ENCODE assay signal across 1 cellular context in the genomic region with DNA sequence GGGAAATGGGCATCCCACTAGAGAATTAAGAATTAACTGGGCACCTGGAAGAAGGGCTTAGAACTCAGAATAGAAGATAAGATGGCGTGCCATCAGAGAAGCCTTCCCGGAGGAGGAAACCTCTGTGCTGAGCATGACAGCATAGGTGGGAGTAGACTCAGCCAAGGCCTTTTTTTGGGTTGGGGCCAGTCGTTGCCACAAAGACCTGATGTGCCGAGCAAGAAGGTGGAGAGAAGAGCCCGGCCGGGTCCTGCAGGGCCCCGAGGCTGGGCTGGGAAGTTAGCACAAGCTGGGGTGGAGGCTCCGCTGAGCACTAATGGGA.
TF ChIP-seq lines count a peak whose summit lies in the region.

No MANE protein-coding gene starts in this region.

TF ChIP-seq in WTC11, 78 proteins besides CTCF, POLR2A, EP300 and RAD21 (continued from another document):
- TF ChIP-seq, protein P1, sequence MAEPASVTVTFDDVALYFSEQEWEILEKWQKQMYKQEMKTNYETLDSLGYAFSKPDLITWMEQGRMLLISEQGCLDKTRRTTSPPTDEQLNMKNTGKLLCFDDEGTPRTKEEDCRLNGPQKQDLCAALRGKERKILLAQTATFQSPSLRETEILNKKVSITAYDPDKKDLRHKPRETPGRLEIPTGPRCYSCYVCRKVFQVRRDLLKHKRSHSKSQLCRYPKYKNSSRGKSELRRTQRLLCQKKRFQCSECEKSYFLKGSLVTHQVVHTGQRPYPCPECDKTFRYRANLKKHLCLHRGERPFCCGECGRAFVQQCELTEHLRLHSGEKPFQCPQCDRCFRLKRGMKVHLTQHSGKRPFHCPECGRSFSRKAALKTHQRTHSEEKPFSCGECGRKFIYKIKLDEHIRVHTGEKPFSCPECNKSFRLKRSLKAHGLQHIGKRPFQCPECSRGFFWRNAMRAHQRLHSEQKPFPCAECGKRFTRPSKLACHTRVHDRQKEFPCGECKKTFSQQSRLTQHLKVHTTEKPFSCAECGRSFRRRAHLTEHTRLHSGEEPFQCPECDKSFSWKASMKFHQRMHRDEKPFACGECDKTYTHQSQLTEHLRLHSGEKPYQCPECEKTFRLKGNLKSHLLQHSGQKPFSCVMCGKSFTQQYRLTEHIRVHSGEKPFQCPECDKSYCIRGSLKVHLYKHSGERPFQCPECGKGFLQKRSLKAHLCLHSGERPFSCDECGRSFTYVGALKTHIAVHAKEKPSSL (CRISPR knock-in tag; conservative IDR thresholded peaks at IDR 0.05): no peak
- TF ChIP-seq ZNF317 (CRISPR knock-in tag; IDR thresholded peaks at IDR 0.05; ENCODE audit: borderline replicate concordance, low read depth): no peak
- TF ChIP-seq ZNF232 (CRISPR knock-in tag; IDR thresholded peaks at IDR 0.05): no peak
- no peak for TF ChIP-seq SOX15 (CRISPR knock-in tag; IDR thresholded peaks at IDR 0.05)
- TF ChIP-seq GABPB1 (CRISPR knock-in tag; IDR thresholded peaks at IDR 0.05): no peak
- TF ChIP-seq, protein P2, sequence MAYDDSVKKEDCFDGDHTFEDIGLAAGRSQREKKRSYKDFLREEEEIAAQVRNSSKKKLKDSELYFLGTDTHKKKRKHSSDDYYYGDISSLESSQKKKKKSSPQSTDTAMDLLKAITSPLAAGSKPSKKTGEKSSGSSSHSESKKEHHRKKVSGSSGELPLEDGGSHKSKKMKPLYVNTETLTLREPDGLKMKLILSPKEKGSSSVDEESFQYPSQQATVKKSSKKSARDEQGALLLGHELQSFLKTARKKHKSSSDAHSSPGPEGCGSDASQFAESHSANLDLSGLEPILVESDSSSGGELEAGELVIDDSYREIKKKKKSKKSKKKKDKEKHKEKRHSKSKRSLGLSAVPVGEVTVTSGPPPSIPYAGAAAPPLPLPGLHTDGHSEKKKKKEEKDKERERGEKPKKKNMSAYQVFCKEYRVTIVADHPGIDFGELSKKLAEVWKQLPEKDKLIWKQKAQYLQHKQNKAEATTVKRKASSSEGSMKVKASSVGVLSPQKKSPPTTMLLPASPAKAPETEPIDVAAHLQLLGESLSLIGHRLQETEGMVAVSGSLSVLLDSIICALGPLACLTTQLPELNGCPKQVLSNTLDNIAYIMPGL (CRISPR knock-in tag; IDR thresholded peaks at IDR 0.05): no peak
- TF ChIP-seq ATF3 (CRISPR knock-in tag; conservative IDR thresholded peaks at IDR 0.05): no peak
- TF ChIP-seq E2F1 (CRISPR knock-in tag; IDR thresholded peaks at IDR 0.05): no peak
